In the genomic region with DNA sequence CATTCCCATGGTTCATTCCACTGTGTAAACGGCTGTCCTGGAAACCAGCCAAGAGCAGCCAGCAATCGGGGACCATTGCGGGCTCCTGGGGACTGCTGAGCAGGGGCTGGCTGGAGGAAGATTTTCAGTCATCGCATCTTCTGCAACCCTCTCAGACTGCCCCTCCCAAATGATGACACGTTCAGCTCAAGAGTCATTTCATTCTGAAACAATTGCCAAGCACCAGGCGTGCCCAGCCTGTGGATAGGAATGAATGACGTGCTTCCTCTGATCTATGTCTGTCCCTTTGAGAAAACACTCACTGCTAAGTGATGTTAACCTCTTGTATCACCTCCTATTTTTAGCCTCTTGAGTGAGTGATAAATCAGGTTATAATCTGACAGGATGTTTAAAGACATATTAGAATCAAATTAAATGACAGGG, we compare ENCODE assay signal across 9 cellular contexts.
A peak's percentile ranks its signal among the peaks of the same experiment; 100 is the strongest.
DNase-seq lines count a peak whose midpoint lies in the region; ATAC-seq and TF ChIP-seq lines count a peak whose summit lies in the region.
"Had no signal": no experiment of that assay in that cellular context is flagged by ENCODE, and none has a peak within 500 bp of the region (broad histone marks: within the 10 kb centered on the region; RNA-seq: fewer than 3 reads in every experiment).

No MANE protein-coding gene starts in this region.

- ATAC-seq in HG03378 (IDR thresholded peaks at IDR 0.05; ENCODE audit: unreplicated experiment) (peak; percentile 69), activated B cell treated with CpG ODN at 0.5 μM for 24 hours (ENCODE audit: low read depth) (peak; percentile 60), GM21529 (IDR thresholded peaks at IDR 0.05; ENCODE audit: unreplicated experiment) (no peak)

- H3K18ac ChIP-seq in trophoblast cell (ENCODE audit: low read length): no peak overlapping the region

- WGBS in trophoblast cell (ENCODE audit: extremely low coverage, insufficient coverage, insufficient read length): no CpG with 5 or more reads among the region's 7 CpGs

- no peak overlapping the region for H4K91ac ChIP-seq in trophoblast cell (ENCODE audit: low read depth, low read length)

- no peak overlapping the region for H3K14ac ChIP-seq in trophoblast cell (ENCODE audit: low read length)

- H2BK120ac ChIP-seq in trophoblast cell (ENCODE audit: insufficient read depth, low read length, poor library complexity): no peak overlapping the region

- H3K4me1 Mint-ChIP-seq in activated B cell treated with CpG ODN at 0.5 μM for 24 hours: peaks cover 23% of the 10 kb centered on the region

- H2AK5ac ChIP-seq in trophoblast cell (ENCODE audit: low read length): no peak overlapping the region

- H3K4me3 Mint-ChIP-seq in activated B cell treated with CpG ODN at 0.5 μM for 24 hours: no peak overlapping the region
- H3K4me3 Mint-ChIP-seq: dendritic cell treated with granulocyte-macrophage colony-stimulating factor and Interleukin-4, amounts not matched to agents 40 ng/mL and 50 ng/mL, for 4 days had no signal

- peaks cover 5% of the 10 kb centered on the region for H3K9me3 Mint-ChIP-seq in activated B cell treated with CpG ODN at 0.5 μM for 24 hours

- TF ChIP-seq CTCF in BE2C (IDR thresholded peaks at IDR 0.05; ENCODE audit: low read depth, low read length): no peak
- TF ChIP-seq CTCF in activated B cell treated with CpG ODN at 0.5 μM for 24 hours (IDR thresholded peaks at IDR 0.05): no peak

- H2BK5ac ChIP-seq in trophoblast cell (ENCODE audit: low read depth, low read length, poor library complexity): no peak overlapping the region

- H4K8ac ChIP-seq in trophoblast cell (ENCODE audit: low read depth, low read length): no peak overlapping the region

- no peak overlapping the region for H3K4me2 ChIP-seq in trophoblast cell (ENCODE audit: low read length)

- H2BK12ac ChIP-seq in trophoblast cell (ENCODE audit: low read length): no peak overlapping the region

- DNase-seq in BE2C (peak; percentile 17), activated B cell treated with CpG ODN at 0.5 μM for 24 hours (no peak), dermis blood vessel endothelial cell (peak; percentile 91), trophoblast cell (peak; percentile 73 to 78), 8988T (no peak), NCI-H1930 (lab: John Stamatoyannopoulos, UW) (no peak)

- no peaks in the 10 kb centered on the region for H3K79me1 ChIP-seq in trophoblast cell (ENCODE audit: low read length)

- H3K36me3 ChIP-seq in BE2C (no peaks in the 10 kb centered on the region), trophoblast cell (ENCODE audit: control insufficient read depth in 1 of 2, insufficient read depth in 2 of 2, low read length in 2 of 2) (no peaks in the 10 kb centered on the region)

- CTCF ChIA-PET in activated B cell treated with CpG ODN at 0.5 μM for 24 hours (lab: Charles Lee): no interaction called here

- POLR2A ChIA-PET in activated B cell treated with CpG ODN at 0.5 μM for 24 hours (lab: Charles Lee): no interaction called here

- no peaks in the 10 kb centered on the region for H3K79me2 ChIP-seq in trophoblast cell (ENCODE audit: control insufficient read depth, insufficient read depth, low read length, poor library complexity)

- H3K4me3 ChIP-seq in BE2C (ENCODE audit: low read depth, low read length) (no peak overlapping the region), trophoblast cell (ENCODE audit: low read depth, low read length) (no peak overlapping the region)

- H3K27ac ChIP-seq in trophoblast cell (ENCODE audit: low read depth, low read length): no peak overlapping the region

- no peaks in the 10 kb centered on the region for H3K27me3 ChIP-seq in BE2C
- no peaks in the 10 kb centered on the region for H3K27me3 ChIP-seq in trophoblast cell (ENCODE audit: insufficient read depth, low read length)

- no peak overlapping the region for H3K27ac Mint-ChIP-seq in activated B cell treated with CpG ODN at 0.5 μM for 24 hours
- H3K27ac Mint-ChIP-seq: dendritic cell treated with granulocyte-macrophage colony-stimulating factor and Interleukin-4, amounts not matched to agents 40 ng/mL and 50 ng/mL, for 4 days had no signal

- no peak overlapping the region for H3K23ac ChIP-seq in trophoblast cell (ENCODE audit: low read length)

- H4K12ac ChIP-seq in trophoblast cell (ENCODE audit: low read depth, low read length): no peak overlapping the region

- H3K4ac ChIP-seq in trophoblast cell (ENCODE audit: low read depth, low read length): no peak overlapping the region

- no peaks in the 10 kb centered on the region for H3K27me3 Mint-ChIP-seq in activated B cell treated with CpG ODN at 0.5 μM for 24 hours
- H3K27me3 Mint-ChIP-seq: dendritic cell treated with granulocyte-macrophage colony-stimulating factor and Interleukin-4, amounts not matched to agents 40 ng/mL and 50 ng/mL, for 4 days had no signal

- H3K36me3 Mint-ChIP-seq in activated B cell treated with CpG ODN at 0.5 μM for 24 hours (ENCODE audit: low read depth): no peaks in the 10 kb centered on the region

- H3K4me1 ChIP-seq in BE2C (no peaks in the 10 kb centered on the region), trophoblast cell (ENCODE audit: control insufficient read depth in 1 of 2, insufficient read depth in 2 of 2, low read length in 2 of 2) (no peaks in the 10 kb centered on the region)

- no peak overlapping the region for H3K9ac ChIP-seq in trophoblast cell (ENCODE audit: low read length)

- no peaks in the 10 kb centered on the region for H3K9me3 ChIP-seq in BE2C
- no peaks in the 10 kb centered on the region for H3K9me3 ChIP-seq in trophoblast cell (ENCODE audit: insufficient read depth, low read depth, low read length)

- intact Hi-C loops in activated B cell treated with CpG ODN at 0.5 μM for 24 hours (cut with micrococcal nuclease): no loop called here

- H2AFZ ChIP-seq in trophoblast cell (ENCODE audit: insufficient read depth, low read length, poor library complexity): no peak overlapping the region

Comparison
In these comparisons a context has a peak if more than half of its experiments do, and no peak if none do; other contexts are left out.
1. DNase-seq: peak in BE2C (single experiment), dermis blood vessel endothelial cell (single experiment) and trophoblast cell (2 of 2); none in activated B cell treated with CpG ODN at 0.5 μM for 24 hours (single experiment), 8988T (single experiment) and NCI-H1930 (0 of 2).